ENCODE assay signal across 10 cellular contexts in the genomic region with DNA sequence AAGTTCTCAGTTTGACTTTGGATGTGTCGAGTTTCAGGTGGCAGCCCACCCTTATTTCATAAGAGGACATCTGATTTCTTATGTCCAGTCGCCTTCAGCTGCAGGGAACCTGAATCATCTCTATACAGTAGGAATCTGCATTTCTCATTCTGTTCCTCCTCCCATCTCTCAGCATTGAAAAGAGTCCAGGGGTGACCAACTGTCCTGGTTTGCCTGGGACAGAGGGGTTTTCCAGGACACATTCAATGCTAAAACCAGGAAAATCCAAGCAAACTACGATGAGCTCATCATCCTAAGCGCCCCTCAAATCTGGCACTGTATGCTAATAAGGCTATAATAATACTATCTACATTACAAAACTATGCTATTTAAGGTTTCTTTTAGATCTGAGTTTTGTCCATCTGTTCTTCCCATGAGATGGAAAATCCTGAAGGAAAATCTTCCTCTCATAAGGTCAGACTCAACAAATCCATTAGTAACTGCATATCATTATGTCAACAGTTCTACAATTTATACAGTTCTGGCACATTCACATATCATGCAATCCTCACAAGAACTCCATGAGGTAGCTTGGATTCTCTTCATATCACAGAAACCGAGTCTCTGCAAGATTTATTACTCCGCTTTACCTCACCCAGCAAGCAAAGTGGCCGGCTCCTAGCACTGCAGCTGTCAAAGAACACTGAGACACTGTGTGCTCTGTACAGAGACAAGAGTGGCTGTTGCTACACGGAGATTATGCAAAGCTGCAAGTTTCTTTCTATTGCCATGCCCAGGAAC. TPM values are rescaled to one million over a fixed set of nuclear protein-coding genes. Genes with fewer than 3 reads are reported as not detected.
DNase-seq lines count a peak whose midpoint lies in the region; ATAC-seq and TF ChIP-seq lines count a peak whose summit lies in the region.
"Had no signal": no experiment of that assay in that cellular context is flagged by ENCODE, and none has a peak within 500 bp of the region (broad histone marks: within the 10 kb centered on the region; RNA-seq: fewer than 3 reads in every experiment).

No MANE protein-coding gene starts in this region.

- H3K4me1 ChIP-seq in ascending aorta (peaks cover 0 to 16% of the 10 kb centered on the region in 2 donors), suprapubic skin (peaks cover 26% of the 10 kb centered on the region)

- H3K27me3 ChIP-seq in ascending aorta (no peaks in the 10 kb centered on the region), suprapubic skin (no peaks in the 10 kb centered on the region)
- no peaks in the 10 kb centered on the region for H3K27me3 ChIP-seq in CD4-positive, alpha-beta T cell (ENCODE audit: control insufficient read depth, insufficient read depth, low read length)

- no peak for TF ChIP-seq EP300 in suprapubic skin (IDR thresholded peaks at IDR 0.05)

- DNase-seq in NCI-H748 (lab: John Stamatoyannopoulos, UW; ENCODE audit: unreplicated experiment), result peak; percentile 64
- DNase-seq in NCI-H748 treated with DMSO at 0.1 percent for 48 hours (lab: John Stamatoyannopoulos, UW), result no peak
- no peak for DNase-seq in ascending aorta (ENCODE audit: low spot score in 2 of 2)
- DNase-seq in left lobe of liver (ENCODE audit: low spot score), result no peak
- DNase-seq in suprapubic skin (ENCODE audit: low spot score in 2 of 2), result no peak
- no peak for DNase-seq in activated T-cell treated with anti-CD3 and anti-CD28 coated beads for 4 hours
- no peak for DNase-seq in HuH-7.5 (ENCODE audit: low spot score)
- DNase-seq in CD4-positive, alpha-beta T cell, result no peak
- DNase-seq: AML-193 had no signal

- intact Hi-C loops in ascending aorta (cut with DNase I), result loop anchor here (5.0 to 10.0 kb wide), 4 partner anchors 296 to 684 kb away; partner anchors contain the start of genes RPS6KA5 and TTC7B
- intact Hi-C loops in CD4-positive, alpha-beta T cell (cut with DNase I, micrococcal nuclease), result loop anchor here (2.0 to 10.0 kb wide), 5 partner anchors 48 to 864 kb away; partner anchors contain the start of genes EFCAB11 (in 2 of the 2), GPR68 (in 1 of the 2), NRDE2 (in 1 of the 2) and TDP1 (in 1 of the 2)

- TF ChIP-seq CTCF in ascending aorta (IDR thresholded peaks at IDR 0.05) (no peak), suprapubic skin (IDR thresholded peaks at IDR 0.05) (no peak)
- TF ChIP-seq CTCF in CD4-positive, alpha-beta T cell (IDR thresholded peaks at IDR 0.05), result no peak

- peaks cover 23% of the 10 kb centered on the region for H3K4me1 Mint-ChIP-seq in CD4-positive, alpha-beta T cell (ENCODE audit: low read depth)

- no peaks in the 10 kb centered on the region for H3K36me3 Mint-ChIP-seq in CD4-positive, alpha-beta T cell (ENCODE audit: low read depth)

- no peaks in the 10 kb centered on the region for H3K36me3 ChIP-seq in ascending aorta
- H3K36me3 ChIP-seq in suprapubic skin, result no peaks in the 10 kb centered on the region

- CTCF ChIA-PET in CD4-positive, alpha-beta T cell (lab: Charles Lee), result interaction anchor here (1.5 to 9.5 kb wide), 3 partner anchors 9 to 47 kb away, joined by 4 to 66 read pairs (median 4); no protein-coding TSS in a partner anchor

- peak; percentile 9 for ATAC-seq in left lobe of liver
- ATAC-seq in CD4-positive, alpha-beta T cell (ENCODE audit: poor library complexity), result no peak

- H3K4me3 ChIP-seq in ascending aorta, result peak overlapping the region; percentile 72 to 75
- H3K4me3 ChIP-seq in suprapubic skin, result peak overlapping the region; percentile 66

- POLR2A ChIA-PET in CD4-positive, alpha-beta T cell (lab: Charles Lee), result interaction anchor here (1.7 to 7.6 kb wide), 8 partner anchors 12 to 377 kb away, joined by 4 to 423 read pairs (median 39); partner anchors contain the start of genes CALM1, NRDE2 and PSMC1

- no peak overlapping the region for H3K4me3 Mint-ChIP-seq in CD4-positive, alpha-beta T cell

- H3K27ac ChIP-seq in ascending aorta (peak overlapping the region; percentile 100), suprapubic skin (peak overlapping the region; percentile 98)
- no peak overlapping the region for H3K27ac ChIP-seq in CD4-positive, alpha-beta T cell (ENCODE audit: low read depth, low read length)

- no peak overlapping the region for H3K27ac Mint-ChIP-seq in CD4-positive, alpha-beta T cell

- WGBS in suprapubic skin, result 55% methylated on average over 8 of the region's 8 CpGs

- H3K9me3 ChIP-seq in ascending aorta (no peaks in the 10 kb centered on the region), suprapubic skin (no peaks in the 10 kb centered on the region)
- H3K9me3 ChIP-seq in CD4-positive, alpha-beta T cell (ENCODE audit: control insufficient read depth, low read length), result no peaks in the 10 kb centered on the region

- H3K27me3 Mint-ChIP-seq in CD4-positive, alpha-beta T cell, result no peaks in the 10 kb centered on the region

- no peak for TF ChIP-seq POLR2A in suprapubic skin (IDR thresholded peaks at IDR 0.05)

- no peaks in the 10 kb centered on the region for H3K9me3 Mint-ChIP-seq in CD4-positive, alpha-beta T cell
- H3K9me3 Mint-ChIP-seq: nephron had no signal

RNA-seq across cellular contexts. Expression of gene CALM1, which starts 15.6 kb away (rescaled TPM):
- total RNA-seq in ascending aorta, result 178 TPM
- 153 TPM for total RNA-seq in left lobe of liver
- 100 to 1,000 TPM; 258 to 369 (median 300) TPM for total RNA-seq in suprapubic skin
- 100 to 1,000 TPM; 960 to 975 TPM for total RNA-seq in CD4-positive, alpha-beta T cell

RNA-seq across cellular contexts. Expression of gene NRDE2, which starts 49.5 kb away (rescaled TPM):
- total RNA-seq in ascending aorta (9.2 TPM), left lobe of liver (14.0 TPM), suprapubic skin (10 to 100 TPM in 3 of 4 donors, 1 to 10 TPM in 1; 8.8 to 22.4 (median 14.6) TPM)
- 10 to 100 TPM; 17.5 to 17.9 TPM for total RNA-seq in CD4-positive, alpha-beta T cell
